In the genomic region with DNA sequence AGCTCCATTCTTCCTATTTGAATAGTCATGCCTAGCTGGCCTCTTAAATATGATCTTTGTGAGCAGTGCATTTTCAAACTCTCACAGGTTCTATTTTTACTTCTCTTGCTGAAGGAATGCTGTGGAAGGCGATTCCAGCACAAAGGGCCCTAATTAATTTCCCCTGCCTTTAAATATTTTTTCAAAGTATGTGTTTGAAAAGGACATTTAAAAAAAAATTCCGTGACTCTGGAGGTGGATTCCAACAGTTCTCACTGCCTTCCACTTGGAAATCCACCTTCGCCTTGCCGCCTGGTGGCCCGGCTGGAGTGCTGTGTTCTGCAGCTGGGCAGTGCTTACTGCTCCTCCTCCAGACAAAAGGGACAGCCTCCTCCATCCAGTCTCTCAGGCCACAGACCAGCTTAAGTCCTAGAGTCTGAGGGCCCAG, we compare ENCODE assay signal across 15 cellular contexts.
A peak's percentile ranks its signal among the peaks of the same experiment; 100 is the strongest.
DNase-seq lines count a peak whose midpoint lies in the region; ATAC-seq, FAIRE-seq and TF ChIP-seq lines count a peak whose summit lies in the region.
"Had no signal": no experiment of that assay in that cellular context is flagged by ENCODE, and none has a peak within 500 bp of the region (broad histone marks: within the 10 kb centered on the region; RNA-seq: fewer than 3 reads in every experiment).

No MANE protein-coding gene starts in this region.

- ATAC-seq in CD4-positive, alpha-beta T cell (ENCODE audit: poor library complexity): no peak
- ATAC-seq: foreskin keratinocyte; natural killer cell treated with Interleukin-12 subunit alpha and Interleukin-12 subunit beta and Interleukin-15 and Interleukin-18, amount 100 ng/mL, for 72 hours had no signal

- CTCF ChIA-PET in CD4-positive, alpha-beta T cell (lab: Charles Lee): no interaction called here

- H3K36me3 Mint-ChIP-seq in brain: no peaks in the 10 kb centered on the region
- no peaks in the 10 kb centered on the region for H3K36me3 Mint-ChIP-seq in activated T-helper 1 cell treated with anti-CD3 and anti-CD28 coated beads, Interleukin-12 subunit alpha, Interleukin-12 subunit beta, Interleukin-2, Interleukin-4 antibody, amounts not matched to agents 30 ng/mL and 10 ng/mL and 1 ng/mL, durations not matched to agents 14 hours and 24 hours and 36 hours (ENCODE audit: low read depth)
- no peaks in the 10 kb centered on the region for H3K36me3 Mint-ChIP-seq in CD4-positive, alpha-beta T cell (ENCODE audit: low read depth)
- H3K36me3 Mint-ChIP-seq: natural killer cell treated with Interleukin-12 subunit alpha and Interleukin-12 subunit beta and Interleukin-15 and Interleukin-18, amount 100 ng/mL, for 72 hours had no signal

- DNase-seq in GM04504 (ENCODE audit: low read depth) (peak; percentile 49), iPS-NIHi11 (ENCODE audit: low spot score) (peak; percentile 65), testis (peak; percentile 29), frontal cortex (ENCODE audit: low spot score in 2 of 2) (no peak), NCI-H446 (lab: John Stamatoyannopoulos, UW) (no peak)
- no peak for DNase-seq in activated T-helper 1 cell treated with anti-CD3 and anti-CD28 coated beads, Interleukin-12 subunit alpha, Interleukin-12 subunit beta, Interleukin-2, Interleukin-4 antibody, amounts not matched to agents 30 ng/mL and 10 ng/mL and 1 ng/mL, durations not matched to agents 14 hours and 24 hours and 36 hours (ENCODE audit: low spot score)
- no peak for DNase-seq in CD4-positive, alpha-beta T cell
- DNase-seq: activated CD4-positive, alpha-beta T cell treated with anti-CD3 and anti-CD28 coated beads, Interleukin-2, amount 50 U/mL, for 48 hours; activated gamma-delta T cell; foreskin keratinocyte; Kasumi-1; kidney glomerular epithelial cell had no signal

- WGBS in testis, 2 donors: 47 to 57% methylated on average over 5 of the region's 5 CpGs

- intact Hi-C loops in testis (cut with DNase I; ENCODE audit: low total_unique reads): no loop called here
- intact Hi-C loops in activated T-helper 1 cell treated with anti-CD3 and anti-CD28 coated beads, Interleukin-12 subunit alpha, Interleukin-12 subunit beta, Interleukin-2, Interleukin-4 antibody, amounts not matched to agents 30 ng/mL and 10 ng/mL and 1 ng/mL, durations not matched to agents 14 hours and 24 hours and 36 hours (cut with micrococcal nuclease): no loop called here
- intact Hi-C loops in CD4-positive, alpha-beta T cell (cut with DNase I, micrococcal nuclease): no loop called here

- H3K4me3 ChIP-seq in testis: no peak overlapping the region

- peaks cover 14% of the 10 kb centered on the region for H3K4me1 ChIP-seq in testis
- H3K4me1 ChIP-seq: foreskin keratinocyte had no signal

- peaks cover 2 to 16% (median 12%) of the 10 kb centered on the region in 5 experiments for H3K9me3 Mint-ChIP-seq in brain
- no peaks in the 10 kb centered on the region for H3K9me3 Mint-ChIP-seq in activated T-helper 1 cell treated with anti-CD3 and anti-CD28 coated beads, Interleukin-12 subunit alpha, Interleukin-12 subunit beta, Interleukin-2, Interleukin-4 antibody, amounts not matched to agents 30 ng/mL and 10 ng/mL and 1 ng/mL, durations not matched to agents 14 hours and 24 hours and 36 hours
- H3K9me3 Mint-ChIP-seq in CD4-positive, alpha-beta T cell: peaks cover 2% of the 10 kb centered on the region
- H3K9me3 Mint-ChIP-seq: dendritic cell treated with granulocyte-macrophage colony-stimulating factor and Interleukin-4, amounts not matched to agents 40 ng/mL and 50 ng/mL, for 4 days; natural killer cell treated with Interleukin-12 subunit alpha and Interleukin-12 subunit beta and Interleukin-15 and Interleukin-18, amount 100 ng/mL, for 72 hours had no signal

- H3K9me3 ChIP-seq in testis: no peaks in the 10 kb centered on the region
- H3K9me3 ChIP-seq in CD4-positive, alpha-beta T cell (ENCODE audit: control insufficient read depth, low read length): no peaks in the 10 kb centered on the region

- TF ChIP-seq POLR2A in testis (IDR thresholded peaks at IDR 0.05): no peak

- H3K4me3 Mint-ChIP-seq in brain: peak overlapping the region in 1 of 5 experiments; percentile 56
- no peak overlapping the region for H3K4me3 Mint-ChIP-seq in activated T-helper 1 cell treated with anti-CD3 and anti-CD28 coated beads, Interleukin-12 subunit alpha, Interleukin-12 subunit beta, Interleukin-2, Interleukin-4 antibody, amounts not matched to agents 30 ng/mL and 10 ng/mL and 1 ng/mL, durations not matched to agents 14 hours and 24 hours and 36 hours
- H3K4me3 Mint-ChIP-seq in CD4-positive, alpha-beta T cell: no peak overlapping the region
- H3K4me3 Mint-ChIP-seq: dendritic cell treated with granulocyte-macrophage colony-stimulating factor and Interleukin-4, amounts not matched to agents 40 ng/mL and 50 ng/mL, for 4 days; natural killer cell treated with Interleukin-12 subunit alpha and Interleukin-12 subunit beta and Interleukin-15 and Interleukin-18, amount 100 ng/mL, for 72 hours had no signal

- H3K27me3 ChIP-seq in testis: no peaks in the 10 kb centered on the region
- H3K27me3 ChIP-seq in CD4-positive, alpha-beta T cell (ENCODE audit: control insufficient read depth, insufficient read depth, low read length): no peaks in the 10 kb centered on the region

- no peaks in the 10 kb centered on the region for H3K36me3 ChIP-seq in testis (ENCODE audit: low read depth, missing control alignments)

- no peak for FAIRE-seq in frontal cortex (lab: Jason Lieb, UNC)

- peak overlapping the region in 3 of 5 experiments; percentile 67 to 84 (median 73) for H3K27ac Mint-ChIP-seq in brain
- no peak overlapping the region for H3K27ac Mint-ChIP-seq in activated T-helper 1 cell treated with anti-CD3 and anti-CD28 coated beads, Interleukin-12 subunit alpha, Interleukin-12 subunit beta, Interleukin-2, Interleukin-4 antibody, amounts not matched to agents 30 ng/mL and 10 ng/mL and 1 ng/mL, durations not matched to agents 14 hours and 24 hours and 36 hours
- no peak overlapping the region for H3K27ac Mint-ChIP-seq in CD4-positive, alpha-beta T cell
- H3K27ac Mint-ChIP-seq: dendritic cell treated with granulocyte-macrophage colony-stimulating factor and Interleukin-4, amounts not matched to agents 40 ng/mL and 50 ng/mL, for 4 days; natural killer cell treated with Interleukin-12 subunit alpha and Interleukin-12 subunit beta and Interleukin-15 and Interleukin-18, amount 100 ng/mL, for 72 hours had no signal

- POLR2A ChIA-PET in CD4-positive, alpha-beta T cell (lab: Charles Lee): no interaction called here

- peak overlapping the region; percentile 50 to 70 for H3K27ac ChIP-seq in testis
- H3K27ac ChIP-seq in CD4-positive, alpha-beta T cell (ENCODE audit: low read depth, low read length): no peak overlapping the region
- H3K27ac ChIP-seq: foreskin keratinocyte had no signal

- peaks cover 24% of the 10 kb centered on the region for H3K4me1 Mint-ChIP-seq in brain
- no peaks in the 10 kb centered on the region for H3K4me1 Mint-ChIP-seq in activated T-helper 1 cell treated with anti-CD3 and anti-CD28 coated beads, Interleukin-12 subunit alpha, Interleukin-12 subunit beta, Interleukin-2, Interleukin-4 antibody, amounts not matched to agents 30 ng/mL and 10 ng/mL and 1 ng/mL, durations not matched to agents 14 hours and 24 hours and 36 hours (ENCODE audit: low read depth)
- H3K4me1 Mint-ChIP-seq in CD4-positive, alpha-beta T cell (ENCODE audit: low read depth): no peaks in the 10 kb centered on the region

- TF ChIP-seq CTCF in brain (conservative IDR thresholded peaks at IDR 0.05) (peak in 1 of 2 experiments; percentile 30), testis (IDR thresholded peaks at IDR 0.05) (peak; percentile 3 to 28 (median 23))
- no peak for TF ChIP-seq CTCF in CD4-positive, alpha-beta T cell (IDR thresholded peaks at IDR 0.05)

- H3K27me3 Mint-ChIP-seq in brain: peaks cover 7% of the 10 kb centered on the region
- H3K27me3 Mint-ChIP-seq in activated T-helper 1 cell treated with anti-CD3 and anti-CD28 coated beads, Interleukin-12 subunit alpha, Interleukin-12 subunit beta, Interleukin-2, Interleukin-4 antibody, amounts not matched to agents 30 ng/mL and 10 ng/mL and 1 ng/mL, durations not matched to agents 14 hours and 24 hours and 36 hours (ENCODE audit: insufficient read depth): peaks cover 36% of the 10 kb centered on the region
- no peaks in the 10 kb centered on the region for H3K27me3 Mint-ChIP-seq in CD4-positive, alpha-beta T cell

Comparison
In these comparisons a context has a peak if more than half of its experiments do, and no peak if none do; other contexts are left out.
1. DNase-seq: peak in GM04504 (single experiment), iPS-NIHi11 (single experiment) and testis (single experiment); none in frontal cortex (0 of 2), NCI-H446 (0 of 2), activated T-helper 1 cell treated with anti-CD3 and anti-CD28 coated beads, Interleukin-12 subunit alpha, Interleukin-12 subunit beta, Interleukin-2, Interleukin-4 antibody, amounts not matched to agents 30 ng/mL and 10 ng/mL and 1 ng/mL, durations not matched to agents 14 hours and 24 hours and 36 hours (single experiment) and CD4-positive, alpha-beta T cell (0 of 10).
2. H3K27ac Mint-ChIP-seq: peak in brain (3 of 5); none in activated T-helper 1 cell treated with anti-CD3 and anti-CD28 coated beads, Interleukin-12 subunit alpha, Interleukin-12 subunit beta, Interleukin-2, Interleukin-4 antibody, amounts not matched to agents 30 ng/mL and 10 ng/mL and 1 ng/mL, durations not matched to agents 14 hours and 24 hours and 36 hours (single experiment) and CD4-positive, alpha-beta T cell (single experiment).